ENCODE assay signal across 39 cellular contexts in the genomic region with DNA sequence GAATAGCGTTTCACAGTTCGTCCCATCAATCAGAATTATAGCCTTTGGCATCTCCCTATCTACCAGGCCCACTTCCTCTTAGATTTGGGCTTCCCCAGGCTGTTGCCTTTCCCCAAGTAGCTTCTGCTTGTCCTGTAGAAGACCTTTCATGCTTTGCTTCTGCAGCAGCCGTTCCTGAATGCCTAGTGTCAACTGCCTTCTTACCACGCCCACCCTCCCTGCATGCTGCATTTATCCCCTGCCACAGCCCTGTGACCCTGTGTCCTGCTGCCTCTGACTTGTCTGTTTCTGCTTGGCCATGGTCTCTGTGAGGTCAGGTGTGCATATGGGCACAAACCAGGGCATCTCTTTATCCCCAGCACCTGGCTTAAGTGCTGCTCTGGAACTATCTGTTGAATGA. TPM values are rescaled to one million over a fixed set of nuclear protein-coding genes. Genes with fewer than 3 reads are reported as not detected.
"Had no signal": no experiment of that assay in that cellular context is flagged by ENCODE, and none has a peak within 500 bp of the region (broad histone marks: within the 10 kb centered on the region; RNA-seq: fewer than 3 reads in every experiment).

No MANE protein-coding gene starts in this region.

- ATAC-seq: activated CD4-positive, alpha-beta T cell treated with anti-CD3 and anti-CD28 coated beads for 36 hours; activated naive CD4-positive, alpha-beta T cell treated with anti-CD3 and anti-CD28 coated beads, Interleukin-2, amount 50 U/mL, for 72 hours; effector memory CD8-positive, alpha-beta T cell; gastroesophageal sphincter; left cardiac atrium; naive thymus-derived CD8-positive, alpha-beta T cell; SK-N-SH treated with all-trans-retinoic acid at 6 μM for 48 hours had no signal

- H3K27ac ChIP-seq: adrenal gland, brain microvascular endothelial cell, coronary artery, gastroesophageal sphincter, hepatocyte, parathyroid adenoma, right atrium auricular region, SJCRH30, tibial artery had no signal

- H3K4me3 ChIP-seq: adrenal gland, coronary artery, gastroesophageal sphincter, hepatocyte, right atrium auricular region, SJCRH30, smooth muscle cell, tibial artery had no signal

- H3K27me3 Mint-ChIP-seq: activated CD4-positive, alpha-beta T cell treated with anti-CD3 and anti-CD28 coated beads for 36 hours; activated T-cell treated with anti-CD3 and anti-CD28 coated beads, Interleukin-2, amount 50 U/mL, for 24 hours; effector memory CD8-positive, alpha-beta T cell; naive thymus-derived CD8-positive, alpha-beta T cell had no signal

- H3K4me1 ChIP-seq: adrenal gland, parathyroid adenoma, right atrium auricular region, SJCRH30 had no signal

- H3K4me3 Mint-ChIP-seq: activated CD4-positive, alpha-beta T cell treated with anti-CD3 and anti-CD28 coated beads for 36 hours; activated T-cell treated with anti-CD3 and anti-CD28 coated beads, Interleukin-2, amount 50 U/mL, for 24 hours; effector memory CD8-positive, alpha-beta T cell; naive thymus-derived CD8-positive, alpha-beta T cell; neural crest cell; T-helper 2 cell treated with Interferon-gamma antibody and Interleukin-4, amounts not matched to agents 5 μg/mL and 100 μg/mL, for 36 hours had no signal

- H3K27ac Mint-ChIP-seq: activated CD4-positive, alpha-beta T cell treated with anti-CD3 and anti-CD28 coated beads for 36 hours; effector memory CD8-positive, alpha-beta T cell; T-helper 2 cell treated with Interferon-gamma antibody and Interleukin-4, amounts not matched to agents 5 μg/mL and 100 μg/mL, for 36 hours had no signal

- DNase-seq: activated CD4-positive, alpha-beta T cell treated with anti-CD3 and anti-CD28 coated beads for 36 hours; activated CD4-positive, CD25-positive, alpha-beta regulatory T cell; activated CD8-positive, alpha-beta memory T cell treated with anti-CD3 and anti-CD28 coated beads for 24 hours; activated CD8-positive, alpha-beta memory T cell treated with anti-CD3 and anti-CD28 coated beads, Interleukin-2, amount 50 U/mL, for 4 hours; activated gamma-delta T cell treated with Interleukin-2 at 50 U/mL for 16 hours; activated T-cell treated with anti-CD3 and anti-CD28 coated beads, Interleukin-2, amount 50 U/mL, for 24 hours; adrenal gland; brain microvascular endothelial cell; effector memory CD8-positive, alpha-beta T cell; left cardiac atrium; naive thymus-derived CD8-positive, alpha-beta T cell; occipital lobe; SJCRH30; stimulated activated CD4-positive, alpha-beta T cell treated with anti-CD3 and anti-CD28 coated beads, Interleukin-1b, Interleukin-23, amount 100 ng/mL, for 48 hours; stimulated activated CD4-positive, alpha-beta T cell treated with anti-CD3 and anti-CD28 coated beads, Interleukin-4, amount 100 ng/mL, for 4 hours; stimulated activated CD8-positive, alpha-beta memory T cell treated with anti-CD3 and anti-CD28 coated beads, Interleukin-4, amount 100 ng/mL, for 48 hours; stimulated activated naive CD4-positive, alpha-beta T cell treated with Interleukin-2 at 50 U/mL for 16 hours; tibial artery had no signal

- H3K4me1 Mint-ChIP-seq: activated CD4-positive, alpha-beta T cell treated with anti-CD3 and anti-CD28 coated beads for 36 hours; neural crest cell had no signal

- H3K9me3 Mint-ChIP-seq: activated naive CD4-positive, alpha-beta T cell treated with anti-CD3 and anti-CD28 coated beads, Interleukin-2, amount 50 U/mL, for 72 hours; activated T-cell treated with anti-CD3 and anti-CD28 coated beads, Interleukin-2, amount 50 U/mL, for 24 hours; effector memory CD8-positive, alpha-beta T cell; naive thymus-derived CD8-positive, alpha-beta T cell; neural crest cell; T-helper 2 cell treated with Interferon-gamma antibody and Interleukin-4, amounts not matched to agents 5 μg/mL and 100 μg/mL, for 36 hours had no signal

- H3K27me3 ChIP-seq: adrenal gland, brain microvascular endothelial cell, gastroesophageal sphincter, hepatocyte, right atrium auricular region, SJCRH30, tibial artery had no signal

- H3K9me3 ChIP-seq: adrenal gland, gastroesophageal sphincter, right atrium auricular region, SJCRH30, tibial artery had no signal

RNA-seq across cellular contexts. Expression of a gene that starts 56.5 kb away (rescaled TPM):
- total RNA-seq: activated CD4-positive, alpha-beta T cell treated with anti-CD3 and anti-CD28 coated beads for 36 hours; activated naive CD4-positive, alpha-beta T cell treated with anti-CD3 and anti-CD28 coated beads, Interleukin-2, amount 50 U/mL, for 72 hours; adrenal gland; astrocyte; cardiac septum; cerebellum; endothelial cell of umbilical vein; fibroblast of lung; fibroblast of villous mesenchyme; gastroesophageal sphincter; hepatocyte; left cardiac atrium; liver; naive thymus-derived CD8-positive, alpha-beta T cell; neural crest cell; occipital lobe; pulmonary artery endothelial cell; right atrium auricular region; SJCRH30; smooth muscle cell; subcutaneous adipose tissue had no signal
- polyA plus RNA-seq: adrenal gland; endothelial cell of umbilical vein; esophagus; fibroblast of lung; hepatocyte; keratinocyte; liver; naive thymus-derived CD8-positive, alpha-beta T cell; smooth muscle cell had no signal
